Comparison of ENCODE assay signal across 10 cellular contexts in the genomic region with DNA sequence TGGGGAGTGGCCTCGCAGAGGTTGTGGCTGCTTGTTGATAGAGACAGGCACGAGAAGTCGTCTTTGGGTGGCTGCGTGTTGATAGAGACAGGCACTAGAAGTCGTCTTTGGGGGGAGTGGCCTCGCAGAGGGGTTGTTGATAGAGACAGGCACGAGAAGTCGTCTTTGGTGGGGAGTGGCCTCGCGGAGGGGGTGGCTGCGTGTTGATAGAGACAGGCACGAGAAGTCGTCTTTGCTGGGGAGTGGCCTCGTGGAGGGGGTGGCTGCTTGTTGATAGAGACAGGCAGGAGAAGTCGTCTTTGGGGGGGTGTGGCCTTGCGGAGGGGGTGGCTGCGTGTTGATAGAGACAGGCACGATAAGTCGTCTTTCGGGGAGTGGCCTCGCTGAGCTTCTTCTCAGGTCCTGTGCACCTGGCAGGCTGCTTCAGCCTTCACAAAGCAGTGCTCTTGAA.
DNase-seq lines count a peak whose midpoint lies in the region; ATAC-seq, FAIRE-seq and TF ChIP-seq lines count a peak whose summit lies in the region.
"Had no signal": no experiment of that assay in that cellular context is flagged by ENCODE, and none has a peak within 500 bp of the region (broad histone marks: within the 10 kb centered on the region; RNA-seq: fewer than 3 reads in every experiment).

No MANE protein-coding gene starts in this region.

- no TSS peak for BruUV-seq in K562 (replicated peaks; lab: Mats Ljungman, UMichigan)
- BruUV-seq in PC-3 (replicated peaks; lab: Mats Ljungman, UMichigan) = no TSS peak

- POLR2A ChIA-PET in K562 (lab: Yijun Ruan, JAX) = interaction anchor here (0.6 to 1.0 kb wide), 2 partner anchors 41 to 216 kb away, joined by 3 read pairs; no protein-coding TSS in a partner anchor
- POLR2A ChIA-PET in PC-3 (lab: Charles Lee; ENCODE audit: unreplicated experiment) = no interaction called here

- in situ Hi-C loops in K562 (cut with MboI) = no loop called here

- no peak for TF ChIP-seq POLR2A in K562 (conservative IDR thresholded peaks at IDR 0.05)
- TF ChIP-seq POLR2A in thyroid gland (IDR thresholded peaks at IDR 0.05) = no peak

- peak; percentile 92 for FAIRE-seq in K562 (lab: Jason Lieb, UNC)

- no peak for TF ChIP-seq EP300 in K562 (IDR thresholded peaks at IDR 0.05; ENCODE audit: low read length)

- H3K27me3 Mint-ChIP-seq in activated naive CD4-positive, alpha-beta T cell treated with anti-CD3 and anti-CD28 coated beads, Interleukin-2, amount 10 ng/mL, durations not matched to agents 7 days and 5 days = peaks cover 4% of the 10 kb centered on the region

- H3K4me3 ChIP-seq in K562 (peak overlapping the region; percentile 29), thyroid gland (replicated peaks in 1 of 3) (no peak overlapping the region), PC-3 (ENCODE audit: low read length) (no peak overlapping the region)
- H3K4me3 ChIP-seq: gastrocnemius medialis had no signal

- no peaks in the 10 kb centered on the region for H3K9me3 ChIP-seq in K562 (replicated peaks; ENCODE audit: control insufficient read depth, insufficient read depth, low read depth, low read length)
- H3K9me3 ChIP-seq in thyroid gland = no peaks in the 10 kb centered on the region
- no peaks in the 10 kb centered on the region for H3K9me3 ChIP-seq in PC-3 (ENCODE audit: low read length)

- no peak for TF ChIP-seq RAD21 in K562 (CRISPR knock-in tag; conservative IDR thresholded peaks at IDR 0.05 in 1 of 2, IDR thresholded peaks at IDR 0.05 in 1 of 2)

- H3K4me1 ChIP-seq in K562 (replicated peaks in 1 of 2; ENCODE audit: control insufficient read depth in 2 of 2, insufficient read depth in 2 of 2, low read length in 2 of 2) (peaks cover 32 to 35% of the 10 kb centered on the region in 2 experiments; a peak in 4 of 5 replicates), thyroid gland (peaks cover 34 to 39% of the 10 kb centered on the region in 2 donors), PC-3 (ENCODE audit: insufficient read depth, low read length) (no peaks in the 10 kb centered on the region)
- H3K4me1 ChIP-seq: gastrocnemius medialis had no signal

- CTCF ChIA-PET in activated naive CD4-positive, alpha-beta T cell treated with anti-CD3 and anti-CD28 coated beads, Interleukin-2, amount 10 ng/mL, durations not matched to agents 7 days and 5 days (lab: Charles Lee) = no interaction called here
- CTCF ChIA-PET in K562 (lab: Yijun Ruan, JAX; ENCODE audit: low intra/inter-chr PET ratio) (no interaction called here), PC-3 (lab: Charles Lee) (no interaction called here)

- peak overlapping the region; percentile 67; the same call in 2 of the 3 replicates for H3K27ac ChIP-seq in K562 (ENCODE audit: extremely low read depth, low read depth, low read length)
- peak overlapping the region; percentile 90 to 99 (median 95) for H3K27ac ChIP-seq in thyroid gland
- H3K27ac ChIP-seq in PC-3 (ENCODE audit: low read length) = no peak overlapping the region
- H3K27ac ChIP-seq: gastrocnemius medialis had no signal

- H3K4me3 Mint-ChIP-seq in activated naive CD4-positive, alpha-beta T cell treated with anti-CD3 and anti-CD28 coated beads, Interleukin-2, amount 10 ng/mL, durations not matched to agents 7 days and 5 days = peak overlapping the region; percentile 42

- H3K9ac ChIP-seq in K562 (ENCODE audit: insufficient read depth in 1 of 2, low read depth in 2 of 2, low read length in 2 of 2) = no peak overlapping the region; a peak in 1 of 4 replicates
- H3K9ac ChIP-seq in PC-3 (ENCODE audit: low read length) = no peak overlapping the region

- no peak overlapping the region for H3K27ac Mint-ChIP-seq in activated naive CD4-positive, alpha-beta T cell treated with anti-CD3 and anti-CD28 coated beads, Interleukin-2, amount 10 ng/mL, durations not matched to agents 7 days and 5 days

- no peaks in the 10 kb centered on the region for H3K36me3 ChIP-seq in K562 (ENCODE audit: control insufficient read depth, insufficient read depth, low read length)
- H3K36me3 ChIP-seq in thyroid gland = no peaks in the 10 kb centered on the region
- no peaks in the 10 kb centered on the region for H3K36me3 ChIP-seq in PC-3 (ENCODE audit: low read depth, low read length)
- H3K36me3 ChIP-seq: gastrocnemius medialis had no signal

- peaks cover 17% of the 10 kb centered on the region for H3K9me3 Mint-ChIP-seq in activated naive CD4-positive, alpha-beta T cell treated with anti-CD3 and anti-CD28 coated beads, Interleukin-2, amount 10 ng/mL, durations not matched to agents 7 days and 5 days

- no peaks in the 10 kb centered on the region for H3K27me3 ChIP-seq in K562 (ENCODE audit: control insufficient read depth in 2 of 2, insufficient read depth in 2 of 2, low read length in 2 of 2)
- no peaks in the 10 kb centered on the region for H3K27me3 ChIP-seq in thyroid gland
- no peaks in the 10 kb centered on the region for H3K27me3 ChIP-seq in PC-3 (ENCODE audit: low read length)
- H3K27me3 ChIP-seq: gastrocnemius medialis had no signal

- no peaks in the 10 kb centered on the region; the same call in 2 of the 3 replicates for H3K79me2 ChIP-seq in K562 (ENCODE audit: control insufficient read depth, insufficient read depth, low read length)
- no peaks in the 10 kb centered on the region for H3K79me2 ChIP-seq in PC-3 (ENCODE audit: low read length)

- H4K20me1 ChIP-seq in K562 (replicated peaks; ENCODE audit: control insufficient read depth, insufficient read depth, low read length) (no peaks in the 10 kb centered on the region), PC-3 (ENCODE audit: low read length) (no peaks in the 10 kb centered on the region)

- H3K4me1 Mint-ChIP-seq in activated naive CD4-positive, alpha-beta T cell treated with anti-CD3 and anti-CD28 coated beads, Interleukin-2, amount 10 ng/mL, durations not matched to agents 7 days and 5 days = peaks cover 12% of the 10 kb centered on the region

- H2AFZ ChIP-seq in K562 (ENCODE audit: low read depth, low read length) = peak overlapping the region; percentile 1; the same call in 1 of the 2 replicates
- no peak overlapping the region for H2AFZ ChIP-seq in PC-3 (ENCODE audit: low read length)

- peak; percentile 29 for DNase-seq in activated naive CD4-positive, alpha-beta T cell treated with anti-CD3 and anti-CD28 coated beads, Interleukin-2, amount 10 ng/mL, durations not matched to agents 7 days and 5 days
- no peak for DNase-seq in activated naive CD4-positive, alpha-beta T cell treated with anti-CD3 and anti-CD28 coated beads, Interleukin-2, amount 50 U/mL, for 16 hours
- DNase-seq in K562 (ENCODE audit: extremely low read depth in 1 of 4, low spot score in 3 of 4) (peak; percentile 68 to 88 (median 70)), left lobe of liver (ENCODE audit: low spot score) (peak; percentile 23), thyroid gland (peak; percentile 77 to 85), PC-3 (no peak), HuH-7 (ENCODE audit: low spot score) (no peak)
- DNase-seq in activated CD4-positive, CD25-positive, alpha-beta regulatory T cell treated with anti-CD3 and anti-CD28 coated beads, Interleukin-2, amount 50 U/mL, for 72 hours = no peak
- DNase-seq: DMS153, gastrocnemius medialis had no signal

- peaks cover 4% of the 10 kb centered on the region for H3K9me1 ChIP-seq in K562 (ENCODE audit: control insufficient read depth, insufficient read depth, low read length)

- H3F3A ChIP-seq in PC-3 (ENCODE audit: low read length, unreplicated experiment) = no peaks in the 10 kb centered on the region

- H3K36me3 Mint-ChIP-seq in activated naive CD4-positive, alpha-beta T cell treated with anti-CD3 and anti-CD28 coated beads, Interleukin-2, amount 10 ng/mL, durations not matched to agents 7 days and 5 days = peaks cover 12% of the 10 kb centered on the region

- no peaks in the 10 kb centered on the region for H3K9me2 ChIP-seq in PC-3 (replicated peaks; ENCODE audit: low read length)

- ATAC-seq in K562 = peak; percentile 76
- ATAC-seq in left lobe of liver = no peak
- no peak for ATAC-seq in PC-3
- ATAC-seq: gastrocnemius medialis had no signal

- intact Hi-C loops in K562 (cut with micrococcal nuclease) = no loop called here
- intact Hi-C loops in thyroid gland (cut with DNase I) = no loop called here
- intact Hi-C loops in PC-3 (cut with micrococcal nuclease) = no loop called here

- 0% methylated on average over 17 of the region's 21 CpGs for WGBS in K562 (ENCODE audit: insufficient coverage, low coverage, missing lambda C conversion rate)
- WGBS in thyroid gland, 2 donors = 8 to 19% methylated on average over 19 to 21 of the region's 21 CpGs

- H3K4me2 ChIP-seq in K562 (ENCODE audit: insufficient read depth, low read length) (peak overlapping the region; percentile 67), PC-3 (ENCODE audit: low read length) (no peak overlapping the region)

- TF ChIP-seq CTCF in K562 (IDR thresholded peaks at IDR 0.05 in 2 of 3, conservative IDR thresholded peaks at IDR 0.05 in 1 of 3; ENCODE audit: insufficient read depth in 2 of 3, low read depth in 1 of 3, low read length in 3 of 3) (no peak), thyroid gland (IDR thresholded peaks at IDR 0.05) (no peak), PC-3 (conservative IDR thresholded peaks at IDR 0.05; ENCODE audit: low read depth, low read length) (no peak)

TF ChIP-seq in K562, 482 proteins besides CTCF, POLR2A, EP300 and RAD21 (continues in another document):
- peak; percentile 58 to 62; a peak in 2 of 4 replicates for TF ChIP-seq MNT (conservative IDR thresholded peaks at IDR 0.05)
- peak; percentile 64 for TF ChIP-seq VEZF1 (CRISPR knock-in tag; IDR thresholded peaks at IDR 0.05)
- no peak for TF ChIP-seq ZFP1 (CRISPR knock-in tag; IDR thresholded peaks at IDR 0.05)

Comparison
In these comparisons a context has a peak if more than half of its experiments do, and no peak if none do; other contexts are left out.
1. DNase-seq: peak in activated naive CD4-positive, alpha-beta T cell treated with anti-CD3 and anti-CD28 coated beads, Interleukin-2, amount 10 ng/mL, durations not matched to agents 7 days and 5 days (single experiment), K562 (4 of 4), left lobe of liver (single experiment) and thyroid gland (2 of 2); none in activated naive CD4-positive, alpha-beta T cell treated with anti-CD3 and anti-CD28 coated beads, Interleukin-2, amount 50 U/mL, for 16 hours (single experiment), PC-3 (single experiment), HuH-7 (single experiment) and activated CD4-positive, CD25-positive, alpha-beta regulatory T cell treated with anti-CD3 and anti-CD28 coated beads, Interleukin-2, amount 50 U/mL, for 72 hours (single experiment).